16 cellular contexts compared by ENCODE assay signal in genomic region chr2:61928816-61929471, GRCh38. TPM values are rescaled to one million over a fixed set of nuclear protein-coding genes. Genes with fewer than 3 reads are reported as not detected.
DNase-seq lines count a peak whose midpoint lies in the region; ATAC-seq and TF ChIP-seq lines count a peak whose summit lies in the region.
"Had no signal": no experiment of that assay in that cellular context is flagged by ENCODE, and none has a peak within 500 bp of the region (broad histone marks: within the 10 kb centered on the region; RNA-seq: fewer than 3 reads in every experiment).

No MANE protein-coding gene starts in this region.

- H3K4me1 Mint-ChIP-seq in Caco-2 (ENCODE audit: low read depth, unreplicated experiment) (peaks cover 29% of the 10 kb centered on the region), T-cell (peaks cover 0 to 14% (median 1%) of the 10 kb centered on the region in 3 donors)

- WGBS in mesenchymal stem cell = 96% methylated on average over 4 of the region's 5 CpGs
- 55 to 74% methylated on average over 5 of the region's 5 CpGs for WGBS in body of pancreas, 2 donors

- H2BK15ac ChIP-seq in mesenchymal stem cell (ENCODE audit: low read depth, poor library complexity, severe bottlenecking) = no peak overlapping the region

- H3K9me3 ChIP-seq in Caco-2 (peaks cover 27% of the 10 kb centered on the region), mesenchymal stem cell (ENCODE audit: control insufficient read depth, low read length) (no peaks in the 10 kb centered on the region), body of pancreas (no peaks in the 10 kb centered on the region)

- H3K14ac ChIP-seq in mesenchymal stem cell (ENCODE audit: low read length in 2 of 2) = no peak overlapping the region

- CTCF ChIA-PET in Caco-2 (lab: Charles Lee) (interaction anchor here (1.0 kb wide), 1 partner anchor 482 kb away, joined by 3 read pairs; no protein-coding TSS in a partner anchor), T-cell (lab: Charles Lee) (no interaction called here)

- H3K23ac ChIP-seq in mesenchymal stem cell (ENCODE audit: low read length in 2 of 2) = no peak overlapping the region

- no peak overlapping the region for H2BK12ac ChIP-seq in mesenchymal stem cell (ENCODE audit: low read length in 2 of 2)

- DNase-seq in Caco-2 (peak; percentile 74 to 76), dedifferentiated amniotic fluid mesenchymal stem cell (ENCODE audit: extremely low spot score) (peak; percentile 68), mesenchymal stem cell (peak; percentile 29), T-cell (no peak), body of pancreas (no peak), HPDE6-E6E7 (ENCODE audit: extremely low spot score) (no peak)
- no peak for DNase-seq in stimulated activated CD8-positive, alpha-beta memory T cell treated with anti-CD3 and anti-CD28 coated beads, Interleukin-4, amount 100 ng/mL, for 48 hours
- DNase-seq: activated CD4-positive, alpha-beta T cell treated with anti-CD3 and anti-CD28 coated beads, Interleukin-2, amount 50 U/mL, for 48 hours; left colon; naive B cell; NCI-H1092 treated with DMSO at 0.1 percent for 48 hours; NK-92 treated with Interleukin-12 subunit alpha and Interleukin-12 subunit beta, amount 100 ng/mL, for 24 hours; stimulated activated CD4-positive, alpha-beta T cell treated with anti-CD3 and anti-CD28 coated beads, Interleukin-2, amount 100 ng/mL, for 24 hours; T-helper 9 cell had no signal

- H3K9ac ChIP-seq in mesenchymal stem cell (ENCODE audit: low read length) = no peak overlapping the region

- H2AFZ ChIP-seq in mesenchymal stem cell (ENCODE audit: low read depth, low read length) = no peak overlapping the region

- no peak for TF ChIP-seq POLR2A in body of pancreas (IDR thresholded peaks at IDR 0.05)

- no peak overlapping the region for H2BK120ac ChIP-seq in mesenchymal stem cell (ENCODE audit: low read depth, low read length)

- intact Hi-C loops in Caco-2 (cut with micrococcal nuclease; ENCODE audit: unreplicated experiment) = loop anchor here (1.0 to 2.0 kb wide), 3 partner anchors 16 to 33 kb away; no protein-coding TSS in a partner anchor
- intact Hi-C loops in body of pancreas (cut with DNase I) = no loop called here

- no peak for TF ChIP-seq CTCF in Caco-2 (IDR thresholded peaks at IDR 0.05; ENCODE audit: insufficient read depth in 1 of 2, low read depth in 1 of 2, low read length in 1 of 2, severe bottlenecking in 1 of 2, unreplicated experiment in 1 of 2)
- no peak for TF ChIP-seq CTCF in body of pancreas (IDR thresholded peaks at IDR 0.05)

- H3K4me3 Mint-ChIP-seq in Caco-2 (ENCODE audit: unreplicated experiment) (no peak overlapping the region), T-cell (no peak overlapping the region)
- H3K4me3 Mint-ChIP-seq: IgD-negative memory B cell, naive B cell had no signal

- H2AK5ac ChIP-seq in mesenchymal stem cell (ENCODE audit: low read length, severe bottlenecking) = no peak overlapping the region

- H3K9me3 Mint-ChIP-seq in Caco-2 (ENCODE audit: unreplicated experiment) (peaks cover 21% of the 10 kb centered on the region), T-cell (no peaks in the 10 kb centered on the region)
- H3K9me3 Mint-ChIP-seq: IgD-negative memory B cell had no signal

- no peak overlapping the region for H3K4ac ChIP-seq in mesenchymal stem cell (ENCODE audit: low read depth in 1 of 2, low read length in 2 of 2)

- no peaks in the 10 kb centered on the region for H3K27me3 Mint-ChIP-seq in Caco-2 (ENCODE audit: insufficient read depth, unreplicated experiment)
- no peaks in the 10 kb centered on the region for H3K27me3 Mint-ChIP-seq in T-cell
- H3K27me3 Mint-ChIP-seq: IgD-negative memory B cell, naive B cell had no signal

- H3K27me3 ChIP-seq in Caco-2 (replicated peaks; ENCODE audit: control insufficient read depth, insufficient read depth, low read length) (no peaks in the 10 kb centered on the region), mesenchymal stem cell (ENCODE audit: control insufficient read depth in 1 of 2, insufficient read depth in 1 of 2, low read length in 2 of 2) (no peaks in the 10 kb centered on the region), body of pancreas (no peaks in the 10 kb centered on the region)

- H2BK5ac ChIP-seq in mesenchymal stem cell (ENCODE audit: low read depth, low read length, poor library complexity, severe bottlenecking) = peak overlapping the region; percentile 38

- H3K27ac Mint-ChIP-seq in Caco-2 (ENCODE audit: unreplicated experiment) (peak overlapping the region; percentile 56), T-cell (no peak overlapping the region)
- H3K27ac Mint-ChIP-seq: IgD-negative memory B cell had no signal

- ATAC-seq in T-cell (replicated peaks in 1 of 4) (no peak), body of pancreas (no peak)
- ATAC-seq: left colon had no signal

- H3K79me1 ChIP-seq in mesenchymal stem cell (replicated peaks; ENCODE audit: low read length, poor library complexity, severe bottlenecking) = peaks cover 26% of the 10 kb centered on the region

- H3K36me3 ChIP-seq in Caco-2 (ENCODE audit: control insufficient read depth, insufficient read depth, low read length) = no peaks in the 10 kb centered on the region
- H3K36me3 ChIP-seq in mesenchymal stem cell (ENCODE audit: control insufficient read depth in 1 of 2, insufficient read depth in 2 of 2, low read depth in 1 of 2, low read length in 2 of 2) = peaks cover 0 to 11% of the 10 kb centered on the region in 2 experiments
- H3K36me3 ChIP-seq in body of pancreas (replicated peaks in 1 of 2; ENCODE audit: insufficient read depth in 1 of 2, low read depth in 2 of 2) = no peaks in the 10 kb centered on the region

- no peak overlapping the region for H3K4me3 ChIP-seq in Caco-2 (ENCODE audit: low read depth, low read length)
- H3K4me3 ChIP-seq in mesenchymal stem cell (ENCODE audit: insufficient read depth in 1 of 2, low read depth in 1 of 2, low read length in 2 of 2) = no peak overlapping the region
- H3K4me3 ChIP-seq in body of pancreas = no peak overlapping the region

- H3K4me1 ChIP-seq in Caco-2 = peaks cover 34% of the 10 kb centered on the region
- peaks cover 1% of the 10 kb centered on the region for H3K4me1 ChIP-seq in mesenchymal stem cell (ENCODE audit: control insufficient read depth, insufficient read depth, low read depth, low read length)
- H3K4me1 ChIP-seq in body of pancreas = peaks cover 7% of the 10 kb centered on the region

- no peak for TF ChIP-seq EP300 in Ishikawa (IDR thresholded peaks at IDR 0.05; ENCODE audit: borderline replicate concordance)

- TF ChIP-seq RAD21 in Ishikawa (IDR thresholded peaks at IDR 0.05; ENCODE audit: low read depth) = no peak

- H3K27ac ChIP-seq in mesenchymal stem cell (ENCODE audit: low read length, poor library complexity, severe bottlenecking) (peak overlapping the region; percentile 89), body of pancreas (no peak overlapping the region)

- BruUV-seq in Caco-2 (replicated peaks; lab: Mats Ljungman, UMichigan) = no TSS peak

- H3K36me3 Mint-ChIP-seq in Caco-2 (ENCODE audit: insufficient read depth, unreplicated experiment) (peaks cover 25% of the 10 kb centered on the region), T-cell (peaks cover 18% of the 10 kb centered on the region)

- peak overlapping the region; percentile 24 for H3K4me2 ChIP-seq in mesenchymal stem cell (ENCODE audit: low read length, poor library complexity, severe bottlenecking)

- H4K8ac ChIP-seq in mesenchymal stem cell (ENCODE audit: low read length) = no peak overlapping the region

- no peak overlapping the region for H3K18ac ChIP-seq in mesenchymal stem cell (ENCODE audit: low read depth in 1 of 2, low read length in 2 of 2)

- POLR2A ChIA-PET in Caco-2 (lab: Charles Lee) = no interaction called here
- POLR2A ChIA-PET in T-cell (lab: Charles Lee) = no interaction called here

- no peak overlapping the region for H4K91ac ChIP-seq in mesenchymal stem cell (ENCODE audit: low read length)

TF ChIP-seq in Ishikawa, 13 proteins besides CTCF, POLR2A, EP300 and RAD21:
- TF ChIP-seq TEAD4 (IDR thresholded peaks at IDR 0.05) (peak; percentile 19; the same call in 1 of the 2 replicates), TCF12 (IDR thresholded peaks at IDR 0.05; ENCODE audit: low read depth) (no peak)
TF ChIP-seq in Ishikawa: peak in this region for 1.

RNA-seq across cellular contexts. Expression of gene COMMD1, which starts 23.5 kb away (rescaled TPM):
- total RNA-seq in Caco-2 (2022) (50.0 and 56.7 TPM in 2 replicates), T-cell (10 to 100 TPM; 18.2 to 23.8 (median 19.6) TPM), body of pancreas (10 to 100 TPM; 19.1 to 37.9 TPM)
- polyA plus RNA-seq in mesenchymal stem cell (2013, experiment 1 of 2) = 55.4 TPM
- polyA plus RNA-seq in mesenchymal stem cell (2013, experiment 2 of 2) = 56.8 TPM

RNA-seq across cellular contexts. Expression of gene CCT4, which starts 40.5 kb away (rescaled TPM):
- 306 and 307 TPM in 2 replicates for total RNA-seq in Caco-2 (2022)
- 125 TPM for polyA plus RNA-seq in mesenchymal stem cell (2013, experiment 1 of 2)
- polyA plus RNA-seq in mesenchymal stem cell (2013, experiment 2 of 2) = 136 TPM
- total RNA-seq in T-cell = 100 to 1,000 TPM in 2 of 5 donors, 10 to 100 TPM in 3; 85.7 to 112 (median 95.0) TPM
- 10 to 100 TPM; 33.3 to 67.5 TPM for total RNA-seq in body of pancreas

Comparison
In these comparisons a context has a peak if more than half of its experiments do, and no peak if none do; other contexts are left out.
1. DNase-seq: peak in Caco-2 (2 of 2), dedifferentiated amniotic fluid mesenchymal stem cell (single experiment) and mesenchymal stem cell (single experiment); none in stimulated activated CD8-positive, alpha-beta memory T cell treated with anti-CD3 and anti-CD28 coated beads, Interleukin-4, amount 100 ng/mL, for 48 hours (single experiment), T-cell (0 of 34), body of pancreas (0 of 4) and HPDE6-E6E7 (single experiment).